10 cellular contexts compared by ENCODE assay signal in genomic region chr11:126311464-126312291, GRCh38. TPM values are rescaled to one million over a fixed set of nuclear protein-coding genes. Genes with fewer than 3 reads are reported as not detected.
DNase-seq lines count a peak whose midpoint lies in the region; ATAC-seq, FAIRE-seq and TF ChIP-seq lines count a peak whose summit lies in the region.
"Had no signal": no experiment of that assay in that cellular context is flagged by ENCODE, and none has a peak within 500 bp of the region (broad histone marks: within the 10 kb centered on the region; RNA-seq: fewer than 3 reads in every experiment).

No MANE protein-coding gene starts in this region.

- H3K4me1 Mint-ChIP-seq in Caco-2 (ENCODE audit: low read depth, unreplicated experiment), result peaks cover 6% of the 10 kb centered on the region

- H3K9me3 ChIP-seq in right lobe of liver, result no peaks in the 10 kb centered on the region
- H3K9me3 ChIP-seq in HepG2 (ENCODE audit: low read length), result no peaks in the 10 kb centered on the region
- no peaks in the 10 kb centered on the region for H3K9me3 ChIP-seq in Caco-2

- 67% methylated on average over 13 of the region's 13 CpGs for WGBS in right lobe of liver (ENCODE audit: insufficient coverage, low coverage, low lambda C conversion rate, missing lambda C conversion rate)
- 94% methylated on average over 12 of the region's 13 CpGs for WGBS in HepG2 (ENCODE audit: low lambda C conversion rate)

- FAIRE-seq in HepG2 (lab: Jason Lieb, UNC), result no peak

- H3K4me1 ChIP-seq in right lobe of liver, result peaks cover 0 to 3% (median 0%) of the 10 kb centered on the region in 4 donors
- no peaks in the 10 kb centered on the region for H3K4me1 ChIP-seq in HepG2 (ENCODE audit: insufficient read depth, low read length)
- H3K4me1 ChIP-seq in Caco-2, result 0 out of 2 replicates have a peak, but pooled peaks cover 6% of the 10 kb centered on the region

- no peak for TF ChIP-seq RAD21 in HepG2 (CRISPR knock-in tag; IDR thresholded peaks at IDR 0.05)

- POLR2A ChIA-PET in HepG2 (lab: Yijun Ruan, JAX) (no interaction called here), Caco-2 (lab: Charles Lee) (no interaction called here)

- no peak for TF ChIP-seq CTCF in right lobe of liver (IDR thresholded peaks at IDR 0.05)
- TF ChIP-seq CTCF in HepG2 (CRISPR knock-in tag; IDR thresholded peaks at IDR 0.05), result no peak
- no peak for TF ChIP-seq CTCF in Caco-2 (IDR thresholded peaks at IDR 0.05; ENCODE audit: insufficient read depth in 1 of 2, low read depth in 1 of 2, low read length in 1 of 2, severe bottlenecking in 1 of 2, unreplicated experiment in 1 of 2)

- H3K27ac ChIP-seq in right lobe of liver (no peak overlapping the region), HepG2 (ENCODE audit: extremely low read length, insufficient read depth, low read length) (no peak overlapping the region), caudate nucleus (ENCODE audit: low read depth, low read length) (no peak overlapping the region)

- no peak overlapping the region for H3K4me2 ChIP-seq in HepG2 (ENCODE audit: low read depth, low read length)

- H3K9me3 Mint-ChIP-seq in Caco-2 (ENCODE audit: unreplicated experiment), result no peaks in the 10 kb centered on the region

- no peak overlapping the region for H3K27ac Mint-ChIP-seq in Caco-2 (ENCODE audit: unreplicated experiment)

- intact Hi-C loops in right lobe of liver (cut with DNase I), result loop anchor here (5.0 to 10.0 kb wide), 2 partner anchors 163 to 166 kb away; no protein-coding TSS in a partner anchor
- intact Hi-C loops in HepG2 (cut with micrococcal nuclease; ENCODE audit: unreplicated experiment), result loop anchor here (2.0 kb wide), 1 partner anchor 45 kb away; no protein-coding TSS in a partner anchor
- intact Hi-C loops in Caco-2 (cut with micrococcal nuclease; ENCODE audit: unreplicated experiment), result loop anchor here (2.0 to 10.0 kb wide), 3 partner anchors 43 to 293 kb away; partner anchors contain the start of gene ST3GAL4

- H3K9ac ChIP-seq in HepG2 (ENCODE audit: insufficient read depth, low read depth, low read length), result no peak overlapping the region

- H3K27me3 ChIP-seq in right lobe of liver (no peaks in the 10 kb centered on the region), HepG2 (ENCODE audit: control insufficient read depth in 1 of 2, insufficient read depth in 2 of 2, low read length in 2 of 2) (no peaks in the 10 kb centered on the region), Caco-2 (replicated peaks; ENCODE audit: control insufficient read depth, insufficient read depth, low read length) (no peaks in the 10 kb centered on the region), H7 (ENCODE audit: control insufficient read depth, insufficient read depth, low read length) (no peaks in the 10 kb centered on the region)

- ATAC-seq in right lobe of liver, result peak; percentile 16 to 28 (median 19)
- ATAC-seq in HepG2, result no peak
- ATAC-seq in HG03060 (IDR thresholded peaks at IDR 0.05; ENCODE audit: low read depth, unreplicated experiment), result peak; percentile 51
- ATAC-seq in activated CD4-positive, CD25-positive, alpha-beta regulatory T cell treated with anti-CD3 and anti-CD28 coated beads, Interleukin-2, amount 50 U/mL, for 24 hours, result no peak
- ATAC-seq: T-cell had no signal

- no peaks in the 10 kb centered on the region for H3K27me3 Mint-ChIP-seq in Caco-2 (ENCODE audit: insufficient read depth, unreplicated experiment)
- H3K27me3 Mint-ChIP-seq: T-cell had no signal

- TF ChIP-seq EP300 in HepG2 (IDR thresholded peaks at IDR 0.05; ENCODE audit: low read depth in 2 of 2, low read length in 2 of 2) (no peak), HepG2 (CRISPR knock-in tag; IDR thresholded peaks at IDR 0.05; ENCODE audit: borderline replicate concordance) (no peak)

- H3K4me3 ChIP-seq in right lobe of liver (no peak overlapping the region), HepG2 (replicated peaks in 1 of 3; ENCODE audit: insufficient read depth in 1 of 3, low read depth in 2 of 3, low read length in 3 of 3) (no peak overlapping the region), Caco-2 (ENCODE audit: low read depth, low read length) (no peak overlapping the region), H7 (ENCODE audit: insufficient read depth, low read depth, low read length) (no peak overlapping the region)

- peaks cover 4% of the 10 kb centered on the region for H3K36me3 Mint-ChIP-seq in Caco-2 (ENCODE audit: insufficient read depth, unreplicated experiment)

- H3K79me2 ChIP-seq in HepG2 (ENCODE audit: insufficient read depth, low read length), result no peaks in the 10 kb centered on the region

- TF ChIP-seq POLR2A in right lobe of liver (IDR thresholded peaks at IDR 0.05) (no peak), HepG2 (IDR thresholded peaks at IDR 0.05; ENCODE audit: insufficient read depth in 1 of 2, low read depth in 2 of 2, low read length in 2 of 2) (no peak)

- no peaks in the 10 kb centered on the region for H4K20me1 ChIP-seq in HepG2 (ENCODE audit: insufficient read depth, low read length)

- no TSS peak for BruUV-seq in HepG2 (replicated peaks; lab: Mats Ljungman, UMichigan)
- BruUV-seq in Caco-2 (replicated peaks; lab: Mats Ljungman, UMichigan), result no TSS peak

- H3K36me3 ChIP-seq in right lobe of liver, result no peaks in the 10 kb centered on the region
- H3K36me3 ChIP-seq in HepG2 (replicated peaks in 1 of 2; ENCODE audit: control insufficient read depth in 1 of 2, insufficient read depth in 2 of 2, low read length in 2 of 2), result peaks cover 0 to 17% of the 10 kb centered on the region in 2 experiments; a peak in 3 of 5 replicates
- H3K36me3 ChIP-seq in Caco-2 (ENCODE audit: control insufficient read depth, insufficient read depth, low read length), result no peaks in the 10 kb centered on the region
- no peaks in the 10 kb centered on the region; the same call in 1 of the 2 replicates for H3K36me3 ChIP-seq in H7 (replicated peaks; ENCODE audit: control insufficient read depth, insufficient read depth, low read length)

- H3K4me3 Mint-ChIP-seq in Caco-2 (ENCODE audit: unreplicated experiment), result no peak overlapping the region
- H3K4me3 Mint-ChIP-seq: T-cell had no signal

- in situ Hi-C loops in HepG2 (cut with HindIII; ENCODE audit: extremely low pct_ligation_motif_present, low pct_unique_long_range_greater_than_20kb), result no loop called here

- no peak overlapping the region for H2AFZ ChIP-seq in HepG2 (ENCODE audit: low read length)

- DNase-seq in right lobe of liver (no peak), HepG2 (ENCODE audit: low spot score) (no peak), OCI-M1 (lab: John Stamatoyannopoulos, UW) (peak; percentile 28), caudate nucleus (lab: John Stamatoyannopoulos, UW) (no peak), Caco-2 (no peak), H7 (no peak)
- DNase-seq: amygdala had no signal

- CTCF ChIA-PET in HepG2 (lab: Yijun Ruan, JAX; ENCODE audit: low intra/inter-chr PET ratio, low total read pairs) (no interaction called here), Caco-2 (lab: Charles Lee) (interaction anchor here (1.1 to 2.7 kb wide), 4 partner anchors 22 to 168 kb away, joined by 3 to 68 read pairs (median 6); partner anchors contain the start of gene ST3GAL4)

RNA-seq across cellular contexts. Expression of gene DCPS, which starts 7.8 kb away (rescaled TPM):
- total RNA-seq in right lobe of liver, result 10 to 100 TPM; 12.6 to 65.2 (median 21.9) TPM
- 21.9 and 24.1 TPM in 2 replicates for total RNA-seq in HepG2 (2016; rRNA removed; fragmentation: Illumina TruSeq; extraction: Trizol)
- 4.3 and 4.6 TPM in 2 replicates for total RNA-seq in HepG2 (2016; cell fraction: cytosol; rRNA removed; fragmentation: Illumina TruSeq; extraction: Trizol; ENCODE audit: low read depth)
- 20.7 and 23.2 TPM in 2 replicates for total RNA-seq in HepG2 (2016; cell fraction: insoluble cytoplasmic fraction; rRNA removed; fragmentation: Illumina TruSeq; extraction: Trizol)
- 6.0 and 8.2 TPM in 2 replicates for total RNA-seq in HepG2 (2016; cell fraction: membrane; rRNA removed; fragmentation: Illumina TruSeq; extraction: Trizol)
- 10.8 and 11.7 TPM in 2 replicates for total RNA-seq in HepG2 (2016; cell fraction: nucleus; rRNA removed; fragmentation: Illumina TruSeq; extraction: Trizol)
- 20.7 and 22.5 TPM in 2 replicates for polyA plus RNA-seq in HepG2 (2011; rRNA removed)
- polyA plus RNA-seq in HepG2 (2011; cell fraction: cytosol; rRNA removed), result 25.0 and 33.9 TPM in 2 replicates
- 11.1 and 11.9 TPM in 2 replicates for polyA plus RNA-seq in HepG2 (2011; cell fraction: nucleus; rRNA removed)
- polyA plus RNA-seq in HepG2 (2012), result 12.9 and 13.5 TPM in 2 replicates
- 4.1 and 4.3 TPM in 2 replicates for polyA plus RNA-seq in HepG2 (2016; cell fraction: cytosol; fragmentation: Illumina TruSeq; extraction: Trizol; ENCODE audit: low read depth)
- polyA plus RNA-seq in HepG2 (2016; cell fraction: insoluble cytoplasmic fraction; fragmentation: Illumina TruSeq; extraction: Trizol; ENCODE audit: low read depth), result 29.3 and 35.5 TPM in 2 replicates
- polyA plus RNA-seq in HepG2 (2016; cell fraction: membrane; fragmentation: Illumina TruSeq; extraction: Trizol; ENCODE audit: low read depth), result 5.8 and 6.4 TPM in 2 replicates
- 15.1 and 15.2 TPM in 2 replicates for polyA plus RNA-seq in HepG2 (2016; cell fraction: nucleus; fragmentation: Illumina TruSeq; extraction: Trizol; ENCODE audit: insufficient read depth, low read depth)
- 16.9 and 47.3 TPM in 2 replicates for polyA minus RNA-seq in HepG2 (2011; rRNA and poly(A)+ RNA removed; ENCODE audit: low replicate concordance)
- polyA minus RNA-seq in HepG2 (2011; cell fraction: cytosol; rRNA and poly(A)+ RNA removed), result 5.5 and 10.6 TPM in 2 replicates
- 7.1 and 7.6 TPM in 2 replicates for polyA minus RNA-seq in HepG2 (2011; cell fraction: nucleus; rRNA and poly(A)+ RNA removed)
- total RNA-seq in Caco-2 (2022), result 40.2 and 40.4 TPM in 2 replicates
- 21.4 TPM in 2 replicates for total RNA-seq in H7 (2014; rRNA removed; shearing (Covaris generic))

RNA-seq across cellular contexts. Expression of gene TIRAP, which starts 28.8 kb away (rescaled TPM):
- total RNA-seq in right lobe of liver, result 10 to 100 TPM in 2 of 6 experiments, 1 to 10 TPM in 4; 8.0 to 12.1 (median 9.7) TPM
- 5.4 and 6.2 TPM in 2 replicates for total RNA-seq in HepG2 (2016; rRNA removed; fragmentation: Illumina TruSeq; extraction: Trizol)
- total RNA-seq in HepG2 (2016; cell fraction: cytosol; rRNA removed; fragmentation: Illumina TruSeq; extraction: Trizol; ENCODE audit: low read depth), result 1.8 and 1.9 TPM in 2 replicates
- 5.5 and 5.6 TPM in 2 replicates for total RNA-seq in HepG2 (2016; cell fraction: insoluble cytoplasmic fraction; rRNA removed; fragmentation: Illumina TruSeq; extraction: Trizol)
- 4.3 TPM in 2 replicates for total RNA-seq in HepG2 (2016; cell fraction: membrane; rRNA removed; fragmentation: Illumina TruSeq; extraction: Trizol)
- 4.4 and 5.5 TPM in 2 replicates for total RNA-seq in HepG2 (2016; cell fraction: nucleus; rRNA removed; fragmentation: Illumina TruSeq; extraction: Trizol)
- 5.7 and 7.0 TPM in 2 replicates for polyA plus RNA-seq in HepG2 (2011; rRNA removed)
- polyA plus RNA-seq in HepG2 (2011; cell fraction: cytosol; rRNA removed), result 4.5 and 5.2 TPM in 2 replicates
- polyA plus RNA-seq in HepG2 (2011; cell fraction: nucleus; rRNA removed), result 9.1 and 10.8 TPM in 2 replicates
- 4.6 and 5.5 TPM in 2 replicates for polyA plus RNA-seq in HepG2 (2012)
- 1.6 and 1.8 TPM in 2 replicates for polyA plus RNA-seq in HepG2 (2016; cell fraction: cytosol; fragmentation: Illumina TruSeq; extraction: Trizol; ENCODE audit: low read depth)
- polyA plus RNA-seq in HepG2 (2016; cell fraction: insoluble cytoplasmic fraction; fragmentation: Illumina TruSeq; extraction: Trizol; ENCODE audit: low read depth), result 6.8 and 8.2 TPM in 2 replicates
- 3.3 and 3.8 TPM in 2 replicates for polyA plus RNA-seq in HepG2 (2016; cell fraction: membrane; fragmentation: Illumina TruSeq; extraction: Trizol; ENCODE audit: low read depth)
- 9.4 and 9.9 TPM in 2 replicates for polyA plus RNA-seq in HepG2 (2016; cell fraction: nucleus; fragmentation: Illumina TruSeq; extraction: Trizol; ENCODE audit: insufficient read depth, low read depth)
- polyA minus RNA-seq in HepG2 (2011; rRNA and poly(A)+ RNA removed; ENCODE audit: low replicate concordance), result 14.2 and 15.0 TPM in 2 replicates
- polyA minus RNA-seq in HepG2 (2011; cell fraction: cytosol; rRNA and poly(A)+ RNA removed), result 6.2 and 6.8 TPM in 2 replicates
- 5.8 and 10.1 TPM in 2 replicates for polyA minus RNA-seq in HepG2 (2011; cell fraction: nucleus; rRNA and poly(A)+ RNA removed)
- 25.1 and 27.8 TPM in 2 replicates for total RNA-seq in Caco-2 (2022)
- total RNA-seq in H7 (2014; rRNA removed; shearing (Covaris generic)), result 4.2 and 5.8 TPM in 2 replicates

RNA-seq across cellular contexts. Expression of gene FOXRED1, which starts 42.7 kb away (rescaled TPM):
- total RNA-seq in right lobe of liver, result 10 to 100 TPM; 18.6 to 50.2 (median 39.8) TPM
- 42.9 and 50.2 TPM in 2 replicates for total RNA-seq in HepG2 (2016; rRNA removed; fragmentation: Illumina TruSeq; extraction: Trizol)
- 13.0 and 13.3 TPM in 2 replicates for total RNA-seq in HepG2 (2016; cell fraction: cytosol; rRNA removed; fragmentation: Illumina TruSeq; extraction: Trizol; ENCODE audit: low read depth)
- 43.9 and 49.5 TPM in 2 replicates for total RNA-seq in HepG2 (2016; cell fraction: insoluble cytoplasmic fraction; rRNA removed; fragmentation: Illumina TruSeq; extraction: Trizol)
- total RNA-seq in HepG2 (2016; cell fraction: membrane; rRNA removed; fragmentation: Illumina TruSeq; extraction: Trizol), result 16.4 and 18.0 TPM in 2 replicates
- 32.4 TPM in 2 replicates for total RNA-seq in HepG2 (2016; cell fraction: nucleus; rRNA removed; fragmentation: Illumina TruSeq; extraction: Trizol)
- 24.7 and 29.6 TPM in 2 replicates for polyA plus RNA-seq in HepG2 (2011; rRNA removed)
- 24.1 and 38.8 TPM in 2 replicates for polyA plus RNA-seq in HepG2 (2011; cell fraction: cytosol; rRNA removed)
- polyA plus RNA-seq in HepG2 (2011; cell fraction: nucleus; rRNA removed), result 39.3 and 48.4 TPM in 2 replicates
- polyA plus RNA-seq in HepG2 (2012), result 15.5 and 27.9 TPM in 2 replicates
- polyA plus RNA-seq in HepG2 (2016; cell fraction: cytosol; fragmentation: Illumina TruSeq; extraction: Trizol; ENCODE audit: low read depth), result 6.7 and 7.3 TPM in 2 replicates
- 49.1 and 50.0 TPM in 2 replicates for polyA plus RNA-seq in HepG2 (2016; cell fraction: insoluble cytoplasmic fraction; fragmentation: Illumina TruSeq; extraction: Trizol; ENCODE audit: low read depth)
- 8.9 and 10.8 TPM in 2 replicates for polyA plus RNA-seq in HepG2 (2016; cell fraction: membrane; fragmentation: Illumina TruSeq; extraction: Trizol; ENCODE audit: low read depth)
- polyA plus RNA-seq in HepG2 (2016; cell fraction: nucleus; fragmentation: Illumina TruSeq; extraction: Trizol; ENCODE audit: insufficient read depth, low read depth), result 95.9 and 96.9 TPM in 2 replicates
- 40.2 and 50.7 TPM in 2 replicates for polyA minus RNA-seq in HepG2 (2011; rRNA and poly(A)+ RNA removed; ENCODE audit: low replicate concordance)
- polyA minus RNA-seq in HepG2 (2011; cell fraction: cytosol; rRNA and poly(A)+ RNA removed), result 9.2 and 9.8 TPM in 2 replicates
- polyA minus RNA-seq in HepG2 (2011; cell fraction: nucleus; rRNA and poly(A)+ RNA removed), result 22.1 and 23.8 TPM in 2 replicates
- total RNA-seq in Caco-2 (2022), result 91.7 and 94.3 TPM in 2 replicates
- 54.0 and 68.7 TPM in 2 replicates for total RNA-seq in H7 (2014; rRNA removed; shearing (Covaris generic))

RNA-seq across cellular contexts. Expression of gene SRPRA, which starts 43.0 kb away (rescaled TPM):
- 100 to 1,000 TPM in 5 of 6 experiments, 10 to 100 TPM in 1; 95.0 to 150 (median 122) TPM for total RNA-seq in right lobe of liver
- total RNA-seq in HepG2 (2016; rRNA removed; fragmentation: Illumina TruSeq; extraction: Trizol), result 16.4 and 27.7 TPM in 2 replicates
- total RNA-seq in HepG2 (2016; cell fraction: cytosol; rRNA removed; fragmentation: Illumina TruSeq; extraction: Trizol; ENCODE audit: low read depth), result 2.7 and 3.2 TPM in 2 replicates
- 14.6 and 27.3 TPM in 2 replicates for total RNA-seq in HepG2 (2016; cell fraction: insoluble cytoplasmic fraction; rRNA removed; fragmentation: Illumina TruSeq; extraction: Trizol)
- total RNA-seq in HepG2 (2016; cell fraction: membrane; rRNA removed; fragmentation: Illumina TruSeq; extraction: Trizol), result 8.0 and 10.6 TPM in 2 replicates
- total RNA-seq in HepG2 (2016; cell fraction: nucleus; rRNA removed; fragmentation: Illumina TruSeq; extraction: Trizol), result 59.3 and 69.9 TPM in 2 replicates
- 64.6 and 67.6 TPM in 2 replicates for polyA plus RNA-seq in HepG2 (2011; rRNA removed)
- 67.4 and 74.4 TPM in 2 replicates for polyA plus RNA-seq in HepG2 (2011; cell fraction: cytosol; rRNA removed)
- polyA plus RNA-seq in HepG2 (2011; cell fraction: nucleus; rRNA removed), result 95.0 and 97.8 TPM in 2 replicates
- polyA plus RNA-seq in HepG2 (2012), result 66.3 and 75.8 TPM in 2 replicates
- polyA plus RNA-seq in HepG2 (2016; cell fraction: cytosol; fragmentation: Illumina TruSeq; extraction: Trizol; ENCODE audit: low read depth), result 4.3 and 4.8 TPM in 2 replicates
- polyA plus RNA-seq in HepG2 (2016; cell fraction: insoluble cytoplasmic fraction; fragmentation: Illumina TruSeq; extraction: Trizol; ENCODE audit: low read depth), result 27.7 and 34.9 TPM in 2 replicates
- 9.2 and 12.3 TPM in 2 replicates for polyA plus RNA-seq in HepG2 (2016; cell fraction: membrane; fragmentation: Illumina TruSeq; extraction: Trizol; ENCODE audit: low read depth)
- 133 TPM in 2 replicates for polyA plus RNA-seq in HepG2 (2016; cell fraction: nucleus; fragmentation: Illumina TruSeq; extraction: Trizol; ENCODE audit: insufficient read depth, low read depth)
- 87.4 and 136 TPM in 2 replicates for polyA minus RNA-seq in HepG2 (2011; rRNA and poly(A)+ RNA removed; ENCODE audit: low replicate concordance)
- 49.7 and 49.8 TPM in 2 replicates for polyA minus RNA-seq in HepG2 (2011; cell fraction: cytosol; rRNA and poly(A)+ RNA removed)
- polyA minus RNA-seq in HepG2 (2011; cell fraction: nucleus; rRNA and poly(A)+ RNA removed), result 135 and 143 TPM in 2 replicates
- total RNA-seq in Caco-2 (2022), result 174 and 191 TPM in 2 replicates
- 65.9 and 72.7 TPM in 2 replicates for total RNA-seq in H7 (2014; rRNA removed; shearing (Covaris generic))

RNA-seq across cellular contexts. Expression of gene ST3GAL4, which starts 43.8 kb away (rescaled TPM):
- total RNA-seq in right lobe of liver (10 to 100 TPM in 4 of 6 experiments, 1 to 10 TPM in 2; 7.0 to 25.6 (median 17.5) TPM), HepG2 (2016; rRNA removed; fragmentation: Illumina TruSeq; extraction: Trizol) (7.4 and 13.3 TPM in 2 replicates), Caco-2 (2022) (11.2 and 11.5 TPM in 2 replicates)
- 26.0 and 28.4 TPM in 2 replicates for total RNA-seq in HepG2 (2016; cell fraction: cytosol; rRNA removed; fragmentation: Illumina TruSeq; extraction: Trizol; ENCODE audit: low read depth)
- 6.5 and 14.0 TPM in 2 replicates for total RNA-seq in HepG2 (2016; cell fraction: insoluble cytoplasmic fraction; rRNA removed; fragmentation: Illumina TruSeq; extraction: Trizol)
- 29.9 and 31.6 TPM in 2 replicates for total RNA-seq in HepG2 (2016; cell fraction: membrane; rRNA removed; fragmentation: Illumina TruSeq; extraction: Trizol)
- total RNA-seq in HepG2 (2016; cell fraction: nucleus; rRNA removed; fragmentation: Illumina TruSeq; extraction: Trizol), result 10.2 and 12.2 TPM in 2 replicates
- 9.1 and 12.5 TPM in 2 replicates for polyA plus RNA-seq in HepG2 (2011; rRNA removed)
- polyA plus RNA-seq in HepG2 (2011; cell fraction: cytosol; rRNA removed), result 8.8 and 9.2 TPM in 2 replicates
- polyA plus RNA-seq in HepG2 (2011; cell fraction: nucleus; rRNA removed), result 15.0 and 15.5 TPM in 2 replicates
- polyA plus RNA-seq in HepG2 (2012), result 7.8 and 8.2 TPM in 2 replicates
- polyA plus RNA-seq in HepG2 (2016; cell fraction: cytosol; fragmentation: Illumina TruSeq; extraction: Trizol; ENCODE audit: low read depth), result 22.6 and 26.2 TPM in 2 replicates
- polyA plus RNA-seq in HepG2 (2016; cell fraction: insoluble cytoplasmic fraction; fragmentation: Illumina TruSeq; extraction: Trizol; ENCODE audit: low read depth), result 7.6 and 9.2 TPM in 2 replicates
- polyA plus RNA-seq in HepG2 (2016; cell fraction: membrane; fragmentation: Illumina TruSeq; extraction: Trizol; ENCODE audit: low read depth), result 26.9 and 30.2 TPM in 2 replicates
- 24.7 and 27.7 TPM in 2 replicates for polyA plus RNA-seq in HepG2 (2016; cell fraction: nucleus; fragmentation: Illumina TruSeq; extraction: Trizol; ENCODE audit: insufficient read depth, low read depth)
- 17.0 and 116 TPM in 2 replicates for polyA minus RNA-seq in HepG2 (2011; rRNA and poly(A)+ RNA removed; ENCODE audit: low replicate concordance)
- polyA minus RNA-seq in HepG2 (2011; cell fraction: cytosol; rRNA and poly(A)+ RNA removed), result 3.8 and 4.3 TPM in 2 replicates
- polyA minus RNA-seq in HepG2 (2011; cell fraction: nucleus; rRNA and poly(A)+ RNA removed), result 5.8 and 7.1 TPM in 2 replicates
- 16.0 and 19.4 TPM in 2 replicates for total RNA-seq in H7 (2014; rRNA removed; shearing (Covaris generic))

Comparison
In these comparisons a context has a peak if more than half of its experiments do, and no peak if none do; other contexts are left out.
1. ATAC-seq: peak in right lobe of liver (4 of 4) and HG03060 (single experiment); none in HepG2 (single experiment) and activated CD4-positive, CD25-positive, alpha-beta regulatory T cell treated with anti-CD3 and anti-CD28 coated beads, Interleukin-2, amount 50 U/mL, for 24 hours (0 of 2).